ENCODE assay signal across 17 cellular contexts in genomic region chr14:31265701-31266398, GRCh38. TPM values are rescaled to one million over a fixed set of nuclear protein-coding genes. Genes with fewer than 3 reads are reported as not detected.
DNase-seq lines count a peak whose midpoint lies in the region; ATAC-seq and TF ChIP-seq lines count a peak whose summit lies in the region.
"Had no signal": no experiment of that assay in that cellular context is flagged by ENCODE, and none has a peak within 500 bp of the region (broad histone marks: within the 10 kb centered on the region; RNA-seq: fewer than 3 reads in every experiment).

No MANE protein-coding gene starts in this region.

- no peak overlapping the region for H3K4me3 ChIP-seq in CD4-positive, CD25-positive, alpha-beta regulatory T cell (ENCODE audit: low read depth, low read length)
- H3K4me3 ChIP-seq in PC-9 (no peak overlapping the region), esophagus (ENCODE audit: low read depth in 1 of 2, low read length in 2 of 2) (no peak overlapping the region), right lobe of liver (no peak overlapping the region), heart right ventricle (no peak overlapping the region)
- H3K4me3 ChIP-seq: ovary had no signal

- H3K27me3 Mint-ChIP-seq in CD4-positive, CD25-positive, alpha-beta regulatory T cell: no peaks in the 10 kb centered on the region
- H3K27me3 Mint-ChIP-seq: activated CD4-positive, alpha-beta memory T cell treated with anti-CD3 and anti-CD28 coated beads, Interleukin-2, amount 10 ng/mL, durations not matched to agents 7 days and 5 days; activated naive CD8-positive, alpha-beta T cell treated with anti-CD3 and anti-CD28 coated beads, Interleukin-2, amount 50 U/mL, for 24 hours; CD8-positive, alpha-beta memory T cell had no signal

- no TSS peak for BruUV-seq in PC-9 (replicated peaks; lab: Mats Ljungman, UMichigan)

- peaks cover 0 to 2% of the 10 kb centered on the region in 2 experiments for H3K9me3 ChIP-seq in CD4-positive, CD25-positive, alpha-beta regulatory T cell (ENCODE audit: control insufficient read depth in 2 of 2, low read length in 2 of 2)
- H3K9me3 ChIP-seq in PC-9 (ENCODE audit: insufficient read depth, low read depth) (no peaks in the 10 kb centered on the region), esophagus (ENCODE audit: control insufficient read depth in 2 of 2, insufficient read depth in 1 of 2, low read depth in 1 of 2, low read length in 1 of 2) (peaks cover 0 to 7% of the 10 kb centered on the region in 2 donors), right lobe of liver (no peaks in the 10 kb centered on the region), heart right ventricle (peaks cover 0 to 13% (median 0%) of the 10 kb centered on the region in 11 donors)
- H3K9me3 ChIP-seq: ovary had no signal

- H3K27ac ChIP-seq in CD4-positive, CD25-positive, alpha-beta regulatory T cell (ENCODE audit: insufficient read depth, low read length, poor library complexity, severe bottlenecking): no peak overlapping the region
- H3K27ac ChIP-seq in PC-9: peak overlapping the region; percentile 58
- H3K27ac ChIP-seq in esophagus (ENCODE audit: low read depth in 2 of 2, low read length in 1 of 2): peak overlapping the region; percentile 83 to 89
- H3K27ac ChIP-seq in right lobe of liver: peak overlapping the region; percentile 16 to 80 (median 46)
- H3K27ac ChIP-seq in heart right ventricle: no peak overlapping the region
- H3K27ac ChIP-seq: ovary had no signal

- H3K4me1 ChIP-seq in CD4-positive, CD25-positive, alpha-beta regulatory T cell (ENCODE audit: control insufficient read depth, insufficient read depth, low read length, poor library complexity, severe bottlenecking): peaks cover 13% of the 10 kb centered on the region
- H3K4me1 ChIP-seq in PC-9 (replicated peaks; ENCODE audit: insufficient read depth) (peaks cover 53% of the 10 kb centered on the region), esophagus (ENCODE audit: control insufficient read depth in 2 of 2, insufficient read depth in 2 of 2, low read length in 1 of 2) (peaks cover 0 to 10% of the 10 kb centered on the region in 2 donors), right lobe of liver (peaks cover 0 to 53% (median 23%) of the 10 kb centered on the region in 4 donors), heart right ventricle (peaks cover 0 to 28% (median 24%) of the 10 kb centered on the region in 9 donors)

- TF ChIP-seq POLR2A in right lobe of liver (IDR thresholded peaks at IDR 0.05): no peak

- intact Hi-C loops in PC-9 (cut with micrococcal nuclease; ENCODE audit: unreplicated experiment) (no loop called here), right lobe of liver (cut with DNase I) (no loop called here), heart right ventricle (cut with DNase I) (no loop called here)

- peaks cover 0 to 7% (median 2%) of the 10 kb centered on the region in 7 donors for H3K9me3 Mint-ChIP-seq in CD4-positive, CD25-positive, alpha-beta regulatory T cell

- peak in 1 of 3 donors; percentile 69 for DNase-seq in CD4-positive, CD25-positive, alpha-beta regulatory T cell
- DNase-seq in PC-9 (peak; percentile 11 to 80), right lobe of liver (peak; percentile 33 to 90 (median 70)), SKM-1 (lab: John Stamatoyannopoulos, UW; ENCODE audit: unreplicated experiment) (no peak), heart right ventricle (no peak)
- no peak for DNase-seq in activated CD4-positive, alpha-beta T cell treated with anti-CD3 and anti-CD28 coated beads for 1 hour
- DNase-seq: ACHN; activated CD4-positive, alpha-beta memory T cell treated with anti-CD3 and anti-CD28 coated beads, Interleukin-2, amount 10 ng/mL, durations not matched to agents 7 days and 5 days; activated naive CD8-positive, alpha-beta T cell treated with anti-CD3 and anti-CD28 coated beads, Interleukin-2, amount 50 U/mL, for 24 hours; CD8-positive, alpha-beta memory T cell; NCI-H1930; NCI-H510A; ovary had no signal

- 60 to 65% methylated on average over 8 of the region's 8 CpGs for WGBS in esophagus, 2 donors
- WGBS in right lobe of liver (ENCODE audit: insufficient coverage, low coverage, low lambda C conversion rate, missing lambda C conversion rate): 38% methylated on average over 8 of the region's 8 CpGs
- WGBS in heart right ventricle, 2 donors: 82 to 86% methylated on average over 8 of the region's 8 CpGs

- H3K27me3 ChIP-seq in CD4-positive, CD25-positive, alpha-beta regulatory T cell (ENCODE audit: control insufficient read depth, insufficient read depth, low read length): no peaks in the 10 kb centered on the region
- H3K27me3 ChIP-seq in PC-9 (ENCODE audit: insufficient read depth, low read depth): no peaks in the 10 kb centered on the region
- no peaks in the 10 kb centered on the region for H3K27me3 ChIP-seq in esophagus (ENCODE audit: control insufficient read depth in 1 of 2, insufficient read depth in 2 of 2, low read length in 2 of 2)
- H3K27me3 ChIP-seq in right lobe of liver: no peaks in the 10 kb centered on the region
- no peaks in the 10 kb centered on the region for H3K27me3 ChIP-seq in heart right ventricle
- H3K27me3 ChIP-seq: ovary had no signal

- H3K36me3 ChIP-seq in CD4-positive, CD25-positive, alpha-beta regulatory T cell (ENCODE audit: control insufficient read depth, insufficient read depth, low read length): no peaks in the 10 kb centered on the region
- no peaks in the 10 kb centered on the region for H3K36me3 ChIP-seq in PC-9 (ENCODE audit: low read depth)
- H3K36me3 ChIP-seq in esophagus (ENCODE audit: control insufficient read depth in 2 of 2, insufficient read depth in 2 of 2, low read length in 1 of 2): no peaks in the 10 kb centered on the region
- no peaks in the 10 kb centered on the region for H3K36me3 ChIP-seq in right lobe of liver
- H3K36me3 ChIP-seq in heart right ventricle: no peaks in the 10 kb centered on the region
- H3K36me3 ChIP-seq: ovary had no signal

- H3K4me3 Mint-ChIP-seq in CD4-positive, CD25-positive, alpha-beta regulatory T cell: peak overlapping the region in 1 of 4 donors; percentile 36
- H3K4me3 Mint-ChIP-seq: activated CD4-positive, alpha-beta memory T cell treated with anti-CD3 and anti-CD28 coated beads, Interleukin-2, amount 10 ng/mL, durations not matched to agents 7 days and 5 days; activated naive CD8-positive, alpha-beta T cell treated with anti-CD3 and anti-CD28 coated beads, Interleukin-2, amount 50 U/mL, for 24 hours; CD8-positive, alpha-beta memory T cell; stimulated activated effector memory CD8-positive, alpha-beta T cell treated with anti-CD3 and anti-CD28 coated beads, Interleukin-12 subunit alpha, Interleukin-12 subunit beta, amount 100 ng/mL, for 72 hours had no signal

- H3F3A ChIP-seq in PC-9 (ENCODE audit: insufficient read depth, low read depth): peaks cover 40% of the 10 kb centered on the region

- peak overlapping the region; percentile 40 for H3K4me2 ChIP-seq in PC-9

- H3K36me3 Mint-ChIP-seq in CD4-positive, CD25-positive, alpha-beta regulatory T cell: no peaks in the 10 kb centered on the region
- H3K36me3 Mint-ChIP-seq: stimulated activated effector memory CD8-positive, alpha-beta T cell treated with anti-CD3 and anti-CD28 coated beads, Interleukin-12 subunit alpha, Interleukin-12 subunit beta, amount 100 ng/mL, for 72 hours had no signal

- peak overlapping the region in 2 of 3 donors; percentile 52 to 80 for H3K27ac Mint-ChIP-seq in CD4-positive, CD25-positive, alpha-beta regulatory T cell
- H3K27ac Mint-ChIP-seq: activated CD4-positive, alpha-beta memory T cell treated with anti-CD3 and anti-CD28 coated beads, Interleukin-2, amount 10 ng/mL, durations not matched to agents 7 days and 5 days; activated naive CD8-positive, alpha-beta T cell treated with anti-CD3 and anti-CD28 coated beads, Interleukin-2, amount 50 U/mL, for 24 hours; CD8-positive, alpha-beta memory T cell; stimulated activated effector memory CD8-positive, alpha-beta T cell treated with anti-CD3 and anti-CD28 coated beads, Interleukin-12 subunit alpha, Interleukin-12 subunit beta, amount 100 ng/mL, for 72 hours had no signal

- ATAC-seq in CD4-positive, CD25-positive, alpha-beta regulatory T cell (ENCODE audit: low read depth in 2 of 2): no peak
- peak; percentile 72 to 87 (median 80) for ATAC-seq in right lobe of liver
- ATAC-seq in GM21390 (IDR thresholded peaks at IDR 0.05; ENCODE audit: unreplicated experiment): no peak
- ATAC-seq in heart right ventricle: no peak
- ATAC-seq: activated naive CD8-positive, alpha-beta T cell treated with anti-CD3 and anti-CD28 coated beads, Interleukin-2, amount 50 U/mL, for 24 hours; Panc1; stimulated activated effector memory CD8-positive, alpha-beta T cell treated with anti-CD3 and anti-CD28 coated beads, Interleukin-12 subunit alpha, Interleukin-12 subunit beta, amount 100 ng/mL, for 72 hours had no signal

- CTCF ChIA-PET in PC-9 (lab: Charles Lee): no interaction called here

- TF ChIP-seq CTCF in PC-9 (conservative IDR thresholded peaks at IDR 0.05): no peak
- TF ChIP-seq CTCF in right lobe of liver (IDR thresholded peaks at IDR 0.05): no peak
- TF ChIP-seq CTCF in heart right ventricle (IDR thresholded peaks at IDR 0.05): no peak

- no peaks in the 10 kb centered on the region for H3K79me2 ChIP-seq in PC-9 (ENCODE audit: low read depth)

- POLR2A ChIA-PET in PC-9 (lab: Charles Lee; ENCODE audit: unreplicated experiment): interaction anchor here (0.5 to 0.7 kb wide), 3 partner anchors 287 to 752 kb away, joined by 3 to 4 read pairs (median 3); no protein-coding TSS in a partner anchor

- peak overlapping the region; percentile 67; the same call in 1 of the 2 replicates for H2AFZ ChIP-seq in PC-9

- H3K4me1 Mint-ChIP-seq in CD4-positive, CD25-positive, alpha-beta regulatory T cell: peaks cover 12 to 33% (median 27%) of the 10 kb centered on the region in 4 donors

- H4K20me1 ChIP-seq in PC-9 (ENCODE audit: insufficient read depth): no peaks in the 10 kb centered on the region

- H3K9me2 ChIP-seq in PC-9 (ENCODE audit: insufficient read depth): no peaks in the 10 kb centered on the region

RNA-seq across cellular contexts. Expression of gene HECTD1, which starts 58.3 kb away (rescaled TPM):
- total RNA-seq in CD4-positive, CD25-positive, alpha-beta regulatory T cell: 172 TPM
- 10 to 100 TPM; 25.3 to 29.3 (median 27.0) TPM for polyA plus RNA-seq in CD4-positive, CD25-positive, alpha-beta regulatory T cell
- total RNA-seq in PC-9 (2021) (93.9 and 94.4 TPM in 2 replicates), right lobe of liver (100 to 1,000 TPM in 5 of 6 experiments, 10 to 100 TPM in 1; 77.2 to 167 (median 119) TPM), heart right ventricle (100 to 1,000 TPM; 126 to 189 (median 159) TPM)
- polyA plus RNA-seq in esophagus (100 to 1,000 TPM in 1 of 2 donors, 10 to 100 TPM in 1; 90.0 to 140 TPM), heart right ventricle (10 to 100 TPM; 49.5 to 72.7 TPM)

Comparison
In these comparisons a context has a peak if more than half of its experiments do, and no peak if none do; other contexts are left out.
1. ATAC-seq: peak in right lobe of liver (4 of 4); none in CD4-positive, CD25-positive, alpha-beta regulatory T cell (0 of 2), GM21390 (single experiment) and heart right ventricle (0 of 8).
2. DNase-seq: peak in PC-9 (2 of 2) and right lobe of liver (3 of 3); none in SKM-1 (single experiment), activated CD4-positive, alpha-beta T cell treated with anti-CD3 and anti-CD28 coated beads for 1 hour (single experiment) and heart right ventricle (0 of 2).
3. H3K27ac ChIP-seq: peak in PC-9 (single experiment), esophagus (2 of 2) and right lobe of liver (3 of 3); none in CD4-positive, CD25-positive, alpha-beta regulatory T cell (single experiment) and heart right ventricle (0 of 10).